1 cellular context compared by ENCODE assay signal in the genomic region with DNA sequence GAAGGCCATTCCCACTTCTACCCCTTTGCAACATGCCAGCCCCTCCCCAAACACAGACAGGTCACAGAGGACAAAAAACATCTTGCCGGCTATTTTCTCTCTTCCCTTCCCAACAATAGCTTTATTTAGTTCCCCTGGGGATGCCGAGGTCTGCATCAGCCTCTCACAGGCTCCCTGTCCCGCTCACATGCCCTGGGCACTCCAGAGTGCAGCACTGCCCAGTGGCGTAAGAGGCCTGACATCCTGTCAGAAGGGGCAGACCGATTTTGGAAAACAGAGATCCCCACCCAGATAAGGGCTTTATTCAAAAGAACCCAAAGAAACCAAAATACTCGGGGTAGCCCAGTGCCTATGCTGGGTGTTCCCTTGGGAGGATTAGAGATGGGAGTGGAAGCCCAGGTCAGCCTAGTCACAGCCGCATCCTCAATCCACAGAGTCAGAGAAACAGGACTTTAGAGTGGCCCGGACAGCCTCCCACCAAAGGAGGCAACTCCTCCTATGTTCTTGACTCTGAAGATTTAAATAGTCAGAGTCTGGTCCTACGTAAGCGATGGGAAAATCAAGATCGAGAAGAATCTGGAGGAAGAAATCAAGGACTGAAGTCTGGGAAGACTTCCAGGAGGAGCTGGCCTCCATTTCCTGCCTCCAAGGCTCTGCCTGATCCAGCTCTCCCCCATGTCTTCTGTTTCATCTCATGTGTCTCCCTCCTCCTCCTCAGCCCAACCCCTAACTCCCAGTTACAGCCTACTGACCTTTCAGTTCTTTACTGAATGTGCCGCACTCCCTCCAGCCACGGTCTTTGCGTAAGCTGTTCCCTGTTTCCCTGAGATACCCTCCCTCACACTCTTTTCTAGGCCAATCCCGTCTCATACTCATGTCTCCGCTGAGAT.
TF ChIP-seq lines count a peak whose summit lies in the region.

No MANE protein-coding gene starts in this region.

TF ChIP-seq in WTC11, 78 proteins besides CTCF, POLR2A, EP300 and RAD21 (continued from another document):
- TF ChIP-seq, protein P1, sequence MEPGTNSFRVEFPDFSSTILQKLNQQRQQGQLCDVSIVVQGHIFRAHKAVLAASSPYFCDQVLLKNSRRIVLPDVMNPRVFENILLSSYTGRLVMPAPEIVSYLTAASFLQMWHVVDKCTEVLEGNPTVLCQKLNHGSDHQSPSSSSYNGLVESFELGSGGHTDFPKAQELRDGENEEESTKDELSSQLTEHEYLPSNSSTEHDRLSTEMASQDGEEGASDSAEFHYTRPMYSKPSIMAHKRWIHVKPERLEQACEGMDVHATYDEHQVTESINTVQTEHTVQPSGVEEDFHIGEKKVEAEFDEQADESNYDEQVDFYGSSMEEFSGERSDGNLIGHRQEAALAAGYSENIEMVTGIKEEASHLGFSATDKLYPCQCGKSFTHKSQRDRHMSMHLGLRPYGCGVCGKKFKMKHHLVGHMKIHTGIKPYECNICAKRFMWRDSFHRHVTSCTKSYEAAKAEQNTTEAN (CRISPR knock-in tag; IDR thresholded peaks at IDR 0.05): no peak
- TF ChIP-seq SP1 (CRISPR knock-in tag; conservative IDR thresholded peaks at IDR 0.05) (no peak), TCF7 (CRISPR knock-in tag; IDR thresholded peaks at IDR 0.05; ENCODE audit: low read depth) (no peak), CREB1 (CRISPR knock-in tag; IDR thresholded peaks at IDR 0.05) (no peak), RORB (CRISPR knock-in tag; IDR thresholded peaks at IDR 0.05) (no peak), ZNF138 (CRISPR knock-in tag; conservative IDR thresholded peaks at IDR 0.05) (no peak)
TF ChIP-seq in WTC11: peak in this region for 0.
